2 cellular contexts compared by ENCODE assay signal in the genomic region with DNA sequence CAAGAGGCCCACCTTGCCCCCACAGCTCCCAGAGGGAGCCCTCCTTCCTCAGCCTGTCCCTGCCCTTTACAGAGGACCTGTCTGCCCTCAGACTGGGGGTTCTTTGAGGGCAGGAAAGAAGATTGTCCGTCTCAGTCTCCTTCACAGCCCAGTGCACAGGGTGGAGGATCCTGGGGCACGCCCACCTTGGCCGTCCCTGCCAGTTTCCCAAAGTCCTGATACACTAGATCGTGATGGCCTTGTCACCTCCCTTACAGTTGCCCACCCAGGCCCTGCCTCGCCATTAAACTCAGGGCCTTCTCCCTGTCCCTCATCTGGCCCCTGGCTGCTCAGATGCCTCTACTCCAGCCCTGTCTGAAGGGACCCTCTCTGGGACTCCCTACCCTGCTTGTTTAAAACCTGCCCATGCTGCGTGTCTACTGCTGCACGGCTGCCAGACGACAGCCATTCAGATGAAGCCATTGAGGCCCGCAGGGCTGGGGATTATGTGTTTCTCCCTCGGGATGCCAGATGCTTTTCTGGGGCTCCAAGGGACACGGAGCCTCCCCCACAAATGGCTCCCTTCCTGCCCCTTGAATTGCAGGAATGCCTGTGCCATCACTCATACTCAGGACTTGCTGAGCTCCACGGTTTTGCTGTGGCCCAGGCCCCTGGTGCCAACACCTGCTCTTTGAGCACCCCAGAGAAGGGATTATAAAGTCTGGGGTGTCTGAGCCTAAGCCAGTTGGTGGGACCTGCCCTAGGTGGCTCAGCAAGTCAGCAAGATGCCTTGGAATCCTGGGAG.
TF ChIP-seq lines count a peak whose summit lies in the region.

No MANE protein-coding gene starts in this region.

TF ChIP-seq in GM23338, 12 proteins besides CTCF, POLR2A, EP300 and RAD21 (continued from another document):
- TF ChIP-seq, protein P1, sequence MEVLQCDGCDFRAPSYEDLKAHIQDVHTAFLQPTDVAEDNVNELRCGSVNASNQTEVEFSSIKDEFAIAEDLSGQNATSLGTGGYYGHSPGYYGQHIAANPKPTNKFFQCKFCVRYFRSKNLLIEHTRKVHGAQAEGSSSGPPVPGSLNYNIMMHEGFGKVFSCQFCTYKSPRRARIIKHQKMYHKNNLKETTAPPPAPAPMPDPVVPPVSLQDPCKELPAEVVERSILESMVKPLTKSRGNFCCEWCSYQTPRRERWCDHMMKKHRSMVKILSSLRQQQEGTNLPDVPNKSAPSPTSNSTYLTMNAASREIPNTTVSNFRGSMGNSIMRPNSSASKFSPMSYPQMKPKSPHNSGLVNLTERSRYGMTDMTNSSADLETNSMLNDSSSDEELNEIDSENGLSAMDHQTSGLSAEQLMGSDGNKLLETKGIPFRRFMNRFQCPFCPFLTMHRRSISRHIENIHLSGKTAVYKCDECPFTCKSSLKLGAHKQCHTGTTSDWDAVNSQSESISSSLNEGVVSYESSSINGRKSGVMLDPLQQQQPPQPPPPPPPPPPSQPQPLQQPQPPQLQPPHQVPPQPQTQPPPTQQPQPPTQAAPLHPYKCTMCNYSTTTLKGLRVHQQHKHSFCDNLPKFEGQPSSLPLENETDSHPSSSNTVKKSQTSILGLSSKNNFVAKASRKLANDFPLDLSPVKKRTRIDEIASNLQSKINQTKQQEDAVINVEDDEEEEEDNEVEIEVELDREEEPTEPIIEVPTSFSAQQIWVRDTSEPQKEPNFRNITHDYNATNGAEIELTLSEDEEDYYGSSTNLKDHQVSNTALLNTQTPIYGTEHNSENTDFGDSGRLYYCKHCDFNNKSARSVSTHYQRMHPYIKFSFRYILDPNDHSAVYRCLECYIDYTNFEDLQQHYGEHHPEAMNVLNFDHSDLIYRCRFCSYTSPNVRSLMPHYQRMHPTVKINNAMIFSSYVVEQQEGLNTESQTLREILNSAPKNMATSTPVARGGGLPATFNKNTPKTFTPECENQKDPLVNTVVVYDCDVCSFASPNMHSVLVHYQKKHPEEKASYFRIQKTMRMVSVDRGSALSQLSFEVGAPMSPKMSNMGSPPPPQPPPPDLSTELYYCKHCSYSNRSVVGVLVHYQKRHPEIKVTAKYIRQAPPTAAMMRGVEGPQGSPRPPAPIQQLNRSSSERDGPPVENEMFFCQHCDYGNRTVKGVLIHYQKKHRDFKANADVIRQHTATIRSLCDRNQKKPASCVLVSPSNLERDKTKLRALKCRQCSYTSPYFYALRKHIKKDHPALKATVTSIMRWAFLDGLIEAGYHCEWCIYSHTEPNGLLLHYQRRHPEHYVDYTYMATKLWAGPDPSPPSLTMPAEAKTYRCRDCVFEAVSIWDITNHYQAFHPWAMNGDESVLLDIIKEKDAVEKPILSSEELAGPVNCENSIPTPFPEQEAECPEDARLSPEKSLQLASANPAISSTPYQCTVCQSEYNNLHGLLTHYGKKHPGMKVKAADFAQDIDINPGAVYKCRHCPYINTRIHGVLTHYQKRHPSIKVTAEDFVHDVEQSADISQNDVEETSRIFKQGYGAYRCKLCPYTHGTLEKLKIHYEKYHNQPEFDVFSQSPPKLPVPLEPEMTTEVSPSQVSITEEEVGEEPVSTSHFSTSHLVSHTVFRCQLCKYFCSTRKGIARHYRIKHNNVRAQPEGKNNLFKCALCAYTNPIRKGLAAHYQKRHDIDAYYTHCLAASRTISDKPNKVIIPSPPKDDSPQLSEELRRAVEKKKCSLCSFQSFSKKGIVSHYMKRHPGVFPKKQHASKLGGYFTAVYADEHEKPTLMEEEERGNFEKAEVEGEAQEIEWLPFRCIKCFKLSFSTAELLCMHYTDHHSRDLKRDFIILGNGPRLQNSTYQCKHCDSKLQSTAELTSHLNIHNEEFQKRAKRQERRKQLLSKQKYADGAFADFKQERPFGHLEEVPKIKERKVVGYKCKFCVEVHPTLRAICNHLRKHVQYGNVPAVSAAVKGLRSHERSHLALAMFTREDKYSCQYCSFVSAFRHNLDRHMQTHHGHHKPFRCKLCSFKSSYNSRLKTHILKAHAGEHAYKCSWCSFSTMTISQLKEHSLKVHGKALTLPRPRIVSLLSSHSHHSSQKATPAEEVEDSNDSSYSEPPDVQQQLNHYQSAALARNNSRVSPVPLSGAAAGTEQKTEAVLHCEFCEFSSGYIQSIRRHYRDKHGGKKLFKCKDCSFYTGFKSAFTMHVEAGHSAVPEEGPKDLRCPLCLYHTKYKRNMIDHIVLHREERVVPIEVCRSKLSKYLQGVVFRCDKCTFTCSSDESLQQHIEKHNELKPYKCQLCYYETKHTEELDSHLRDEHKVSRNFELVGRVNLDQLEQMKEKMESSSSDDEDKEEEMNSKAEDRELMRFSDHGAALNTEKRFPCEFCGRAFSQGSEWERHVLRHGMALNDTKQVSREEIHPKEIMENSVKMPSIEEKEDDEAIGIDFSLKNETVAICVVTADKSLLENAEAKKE (CRISPR knock-in tag; IDR thresholded peaks at IDR 0.05), result no peak
- no peak for TF ChIP-seq POLR2AphosphoS5 (IDR thresholded peaks at IDR 0.05; ENCODE audit: low read depth)
- no peak for TF ChIP-seq CREB1 (CRISPR knock-in tag; IDR thresholded peaks at IDR 0.05; ENCODE audit: low read depth)
- TF ChIP-seq EZH2phosphoT487 (IDR thresholded peaks at IDR 0.05; ENCODE audit: unreplicated experiment), result no peak
- TF ChIP-seq JUNB (IDR thresholded peaks at IDR 0.05; ENCODE audit: unreplicated experiment), result no peak

TF ChIP-seq in SK-N-SH, 30 proteins besides CTCF, POLR2A, EP300 and RAD21 (continued from another document):
- TF ChIP-seq, protein P2, sequence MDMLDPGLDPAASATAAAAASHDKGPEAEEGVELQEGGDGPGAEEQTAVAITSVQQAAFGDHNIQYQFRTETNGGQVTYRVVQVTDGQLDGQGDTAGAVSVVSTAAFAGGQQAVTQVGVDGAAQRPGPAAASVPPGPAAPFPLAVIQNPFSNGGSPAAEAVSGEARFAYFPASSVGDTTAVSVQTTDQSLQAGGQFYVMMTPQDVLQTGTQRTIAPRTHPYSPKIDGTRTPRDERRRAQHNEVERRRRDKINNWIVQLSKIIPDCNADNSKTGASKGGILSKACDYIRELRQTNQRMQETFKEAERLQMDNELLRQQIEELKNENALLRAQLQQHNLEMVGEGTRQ (IDR thresholded peaks at IDR 0.05; ENCODE audit: borderline replicate concordance, low read depth, low read length), result no peak
- TF ChIP-seq YY1 (IDR thresholded peaks at IDR 0.05; ENCODE audit: low read depth), result no peak
